15 cellular contexts compared by ENCODE assay signal in the genomic region with DNA sequence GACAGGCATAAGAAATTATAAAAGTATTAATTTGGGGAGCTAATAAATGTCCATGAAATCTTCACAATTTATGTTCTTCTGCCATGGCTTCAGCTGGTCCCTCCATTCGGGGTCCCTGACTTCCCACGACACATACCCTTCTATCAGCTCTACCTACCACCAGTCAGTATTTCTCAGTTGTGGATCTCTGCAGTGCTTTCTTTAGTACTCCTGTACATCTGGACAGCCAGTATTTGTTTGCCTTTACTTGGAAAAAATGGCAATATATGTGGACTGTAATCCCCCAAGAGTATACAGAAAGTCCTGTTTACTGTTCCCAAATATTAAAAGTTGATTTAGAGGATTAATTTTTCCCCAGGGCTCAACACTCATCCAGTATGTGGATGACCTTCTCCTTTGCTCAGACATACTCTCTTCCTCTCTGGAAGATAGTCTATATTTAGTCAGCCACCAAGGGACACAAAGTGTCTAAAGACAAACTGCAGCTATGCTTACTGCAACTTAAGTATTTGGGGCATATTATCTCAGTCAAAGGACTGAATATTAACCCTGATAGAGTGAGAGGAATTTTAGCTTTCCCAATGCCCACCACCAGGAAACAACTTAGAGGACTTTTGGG. TPM values are rescaled to one million over a fixed set of nuclear protein-coding genes. Genes with fewer than 3 reads are reported as not detected.
DNase-seq lines count a peak whose midpoint lies in the region; ATAC-seq and TF ChIP-seq lines count a peak whose summit lies in the region.
"Had no signal": no experiment of that assay in that cellular context is flagged by ENCODE, and none has a peak within 500 bp of the region (broad histone marks: within the 10 kb centered on the region; RNA-seq: fewer than 3 reads in every experiment).

No MANE protein-coding gene starts in this region.

- H3K36me3 ChIP-seq in heart right ventricle (no peaks in the 10 kb centered on the region), left lung (no peaks in the 10 kb centered on the region)
- H3K36me3 ChIP-seq: HAP-1 had no signal

- no peak overlapping the region for H3K4me3 Mint-ChIP-seq in stimulated activated effector memory CD8-positive, alpha-beta T cell treated with anti-CD3 and anti-CD28 coated beads, Interleukin-12 subunit alpha, Interleukin-12 subunit beta, amount 100 ng/mL, for 72 hours
- H3K4me3 Mint-ChIP-seq: CD4-positive, alpha-beta memory T cell; HFFc6 had no signal

- H3K27ac ChIP-seq in heart right ventricle (peak overlapping the region in 7 of 10 donors; percentile 31 to 64 (median 46)), left lung (no peak overlapping the region)

- H3K27me3 ChIP-seq in heart right ventricle (no peaks in the 10 kb centered on the region), left lung (no peaks in the 10 kb centered on the region)

- H3K36me3 Mint-ChIP-seq in stimulated activated effector memory CD8-positive, alpha-beta T cell treated with anti-CD3 and anti-CD28 coated beads, Interleukin-12 subunit alpha, Interleukin-12 subunit beta, amount 100 ng/mL, for 72 hours: no peaks in the 10 kb centered on the region

- H3K4me1 ChIP-seq in heart right ventricle (peaks cover 0 to 17% (median 5%) of the 10 kb centered on the region in 9 donors), left lung (no peaks in the 10 kb centered on the region)
- H3K4me1 ChIP-seq: HAP-1 had no signal

- no peak for TF ChIP-seq CTCF in heart right ventricle (IDR thresholded peaks at IDR 0.05)
- TF ChIP-seq CTCF in lower leg skin (IDR thresholded peaks at IDR 0.05): no peak
- TF ChIP-seq CTCF in left lung (IDR thresholded peaks at IDR 0.05): no peak

- ATAC-seq in Right ventricle myocardium superior (ENCODE audit: poor library complexity): peak; percentile 89
- ATAC-seq in heart right ventricle: peak; percentile 51 to 95 (median 87)
- peak; percentile 95 for ATAC-seq in left ventricle myocardium superior
- ATAC-seq in stimulated activated effector memory CD8-positive, alpha-beta T cell treated with anti-CD3 and anti-CD28 coated beads, Interleukin-12 subunit alpha, Interleukin-12 subunit beta, amount 100 ng/mL, for 72 hours: no peak
- ATAC-seq in left lung: no peak

- H3K27ac Mint-ChIP-seq in stimulated activated effector memory CD8-positive, alpha-beta T cell treated with anti-CD3 and anti-CD28 coated beads, Interleukin-12 subunit alpha, Interleukin-12 subunit beta, amount 100 ng/mL, for 72 hours: peak overlapping the region; percentile 23
- H3K27ac Mint-ChIP-seq: CD4-positive, alpha-beta memory T cell; HFFc6 had no signal

- DNase-seq in Right ventricle myocardium superior: no peak
- no peak for DNase-seq in heart right ventricle
- DNase-seq in left ventricle myocardium superior: no peak
- DNase-seq in stimulated activated effector memory CD8-positive, alpha-beta T cell treated with anti-CD3 and anti-CD28 coated beads, Interleukin-12 subunit alpha, Interleukin-12 subunit beta, amount 100 ng/mL, for 72 hours (ENCODE audit: low spot score in 2 of 2): no peak
- DNase-seq in NCI-H1694 (lab: John Stamatoyannopoulos, UW): no peak
- no peak for DNase-seq in lower leg skin (ENCODE audit: low spot score in 2 of 2)
- DNase-seq in left lung: no peak
- DNase-seq: C1 segment of cervical spinal cord; Calu3; CD4-positive, alpha-beta memory T cell; COR-L47; DND-41; GOT3; HFFc6 had no signal

- H3K4me3 ChIP-seq in heart right ventricle (no peak overlapping the region), lower leg skin (ENCODE audit: low read depth, poor library complexity, severe bottlenecking) (no peak overlapping the region), left lung (no peak overlapping the region)
- H3K4me3 ChIP-seq: HAP-1 had no signal

- WGBS in heart right ventricle, 2 donors: 87 to 89% methylated on average over 2 of the region's 2 CpGs
- 94% methylated on average over 2 of the region's 2 CpGs for WGBS in lower leg skin, 2 donors

- TF ChIP-seq POLR2A in lower leg skin (IDR thresholded peaks at IDR 0.05): no peak

- H3K4me1 Mint-ChIP-seq in stimulated activated effector memory CD8-positive, alpha-beta T cell treated with anti-CD3 and anti-CD28 coated beads, Interleukin-12 subunit alpha, Interleukin-12 subunit beta, amount 100 ng/mL, for 72 hours: no peaks in the 10 kb centered on the region
- H3K4me1 Mint-ChIP-seq: CD4-positive, alpha-beta memory T cell had no signal

- H3K9me3 ChIP-seq in heart right ventricle (peaks cover 0 to 20% (median 0%) of the 10 kb centered on the region in 11 donors), left lung (peaks cover 0 to 11% of the 10 kb centered on the region in 2 donors)
- H3K9me3 ChIP-seq: HAP-1 had no signal

- intact Hi-C loops in Right ventricle myocardium superior (cut with DNase I) (no loop called here), heart right ventricle (cut with DNase I) (loop anchor here in 1 of 10 donors (10.0 kb wide), 2 partner anchors 128 to 478 kb away; a partner anchor contains a TSS), left ventricle myocardium superior (cut with micrococcal nuclease) (no loop called here), lower leg skin (cut with DNase I; ENCODE audit: low total_unique reads) (no loop called here), left lung (cut with DNase I) (no loop called here)

- peaks cover 6% of the 10 kb centered on the region for H3K9me3 Mint-ChIP-seq in stimulated activated effector memory CD8-positive, alpha-beta T cell treated with anti-CD3 and anti-CD28 coated beads, Interleukin-12 subunit alpha, Interleukin-12 subunit beta, amount 100 ng/mL, for 72 hours

RNA-seq across cellular contexts. Expression of a gene that starts 7.3 kb away (rescaled TPM):
- total RNA-seq in Right ventricle myocardium superior (21.7 TPM), heart right ventricle (10 to 100 TPM; 18.4 to 30.3 (median 22.0) TPM), left ventricle myocardium superior (23.2 TPM), lower leg skin (10 to 100 TPM; 11.1 to 13.8 (median 12.5) TPM), left lung (10 to 100 TPM; 17.2 to 19.0 TPM)
- 10 to 100 TPM; 11.5 to 12.2 TPM for polyA plus RNA-seq in heart right ventricle

Comparison
In these comparisons a context has a peak if more than half of its experiments do, and no peak if none do; other contexts are left out.
1. ATAC-seq: peak in Right ventricle myocardium superior (single experiment), heart right ventricle (8 of 8) and left ventricle myocardium superior (single experiment); none in stimulated activated effector memory CD8-positive, alpha-beta T cell treated with anti-CD3 and anti-CD28 coated beads, Interleukin-12 subunit alpha, Interleukin-12 subunit beta, amount 100 ng/mL, for 72 hours (single experiment) and left lung (single experiment).
2. H3K27ac ChIP-seq: peak in heart right ventricle (7 of 10); none in left lung (0 of 2).